ENCODE assay signal across 1 cellular context in the genomic region with DNA sequence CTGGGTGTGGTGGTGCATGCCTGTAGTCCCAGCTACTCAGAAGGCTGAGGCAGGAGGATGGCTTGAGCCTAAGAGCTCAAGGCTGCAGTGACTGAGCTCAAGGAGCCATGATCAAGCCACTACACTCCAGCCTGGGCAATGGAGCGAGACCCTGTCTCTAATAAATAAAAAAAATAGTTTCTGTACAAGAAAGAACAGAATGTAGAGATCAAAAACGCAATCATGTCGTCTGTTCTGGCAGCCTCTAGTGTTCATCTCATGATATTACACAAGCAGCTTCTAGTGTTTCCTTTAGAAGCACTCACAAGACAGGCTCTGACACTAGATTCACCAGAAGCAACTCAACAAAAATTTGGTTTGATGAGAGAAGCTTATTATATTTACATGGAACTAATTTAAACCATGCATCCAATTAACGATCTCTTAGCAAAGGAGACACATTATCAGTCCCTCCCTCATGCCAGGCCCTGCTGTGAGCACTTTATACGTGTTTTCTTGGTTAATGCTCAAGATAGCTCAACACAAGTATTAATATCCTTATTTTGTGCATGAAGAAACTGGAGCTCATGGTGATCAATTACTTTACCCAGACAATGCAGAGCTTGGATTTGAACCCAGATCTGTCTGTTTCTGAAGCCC.
A peak's percentile ranks its signal among the peaks of the same experiment; 100 is the strongest.
TF ChIP-seq lines count a peak whose summit lies in the region.

No MANE protein-coding gene starts in this region.

TF ChIP-seq in H1, 55 proteins besides CTCF, POLR2A, EP300 and RAD21:
- TF ChIP-seq, protein P1, sequence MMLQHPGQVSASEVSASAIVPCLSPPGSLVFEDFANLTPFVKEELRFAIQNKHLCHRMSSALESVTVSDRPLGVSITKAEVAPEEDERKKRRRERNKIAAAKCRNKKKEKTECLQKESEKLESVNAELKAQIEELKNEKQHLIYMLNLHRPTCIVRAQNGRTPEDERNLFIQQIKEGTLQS (IDR thresholded peaks at IDR 0.05; ENCODE audit: insufficient read depth, low read depth, low read length), result no peak
- TF ChIP-seq CEBPB (IDR thresholded peaks at IDR 0.05; ENCODE audit: low read depth, low read length), result 0 out of 2 replicates have a peak, but pooled peaks have one; percentile 7
